1 cellular context compared by ENCODE assay signal in genomic region chr17:80262291-80262690, GRCh38.
A peak's percentile ranks its signal among the peaks of the same experiment; 100 is the strongest.
TF ChIP-seq lines count a peak whose summit lies in the region.

No MANE protein-coding gene starts in this region.

TF ChIP-seq in K562, 482 proteins besides CTCF, POLR2A, EP300 and RAD21 (continued from another document and continues in another):
- TF ChIP-seq CREB3 (tag; conservative IDR thresholded peaks at IDR 0.05; ENCODE audit: low read depth) (no peak), ZNF695 (CRISPR knock-in tag; IDR thresholded peaks at IDR 0.05) (no peak), GTF2A2 (tag; IDR thresholded peaks at IDR 0.05) (no peak), IFI16 (CRISPR knock-in tag; IDR thresholded peaks at IDR 0.05) (no peak), HDAC2 (IDR thresholded peaks at IDR 0.05) (no peak; the same call in 1 of the 2 replicates), NFE2 (IDR thresholded peaks at IDR 0.05; ENCODE audit: low read depth) (peak; percentile 78), NFXL1 (CRISPR knock-in tag; IDR thresholded peaks at IDR 0.05) (no peak), MEIS2 (IDR thresholded peaks at IDR 0.05; ENCODE audit: partially characterized antibody) (peak; percentile 80), TARDBP (IDR thresholded peaks at IDR 0.05) (no peak), ZNF133 (CRISPR knock-in tag; IDR thresholded peaks at IDR 0.05) (no peak), ZNF274 (IDR thresholded peaks at IDR 0.05; ENCODE audit: borderline replicate concordance, low read depth, low read length) (no peak), ZNF277 (CRISPR knock-in tag; IDR thresholded peaks at IDR 0.05; ENCODE audit: borderline replicate concordance) (no peak), TSC22D4 (tag; IDR thresholded peaks at IDR 0.05) (no peak), ZNF583 (CRISPR knock-in tag; IDR thresholded peaks at IDR 0.05) (no peak), ZNF551 (CRISPR knock-in tag; IDR thresholded peaks at IDR 0.05) (no peak), ZNF12 (CRISPR knock-in tag; IDR thresholded peaks at IDR 0.05) (no peak), BRF2 (IDR thresholded peaks at IDR 0.05; ENCODE audit: borderline replicate concordance, insufficient read depth, insufficient read length) (no peak), ZNF740 (CRISPR knock-in tag; IDR thresholded peaks at IDR 0.05) (no peak), ZNF740 (tag; IDR thresholded peaks at IDR 0.05) (no peak), ARID3B (CRISPR knock-in tag; IDR thresholded peaks at IDR 0.05; ENCODE audit: borderline replicate concordance) (no peak), FOXA3 (CRISPR knock-in tag; conservative IDR thresholded peaks at IDR 0.05 in 1 of 2, IDR thresholded peaks at IDR 0.05 in 1 of 2) (no peak), ZNF354B (CRISPR knock-in tag; IDR thresholded peaks at IDR 0.05) (no peak), ZNF639 (CRISPR knock-in tag; conservative IDR thresholded peaks at IDR 0.05 in 1 of 2, IDR thresholded peaks at IDR 0.05 in 1 of 2) (peak in 1 of 2 experiments; percentile 54; a peak in 1 of 4 replicates), POLR3G (IDR thresholded peaks at IDR 0.05; ENCODE audit: extremely low read depth, insufficient read length, insufficient replicate concordance) (no peak), TRIM24 (IDR thresholded peaks at IDR 0.05) (no peak), ZNF512 (tag; IDR thresholded peaks at IDR 0.05) (no peak), E2F1 (CRISPR knock-in tag; IDR thresholded peaks at IDR 0.05) (no peak), CHCHD3 (CRISPR knock-in tag; IDR thresholded peaks at IDR 0.05) (no peak), ARID3A (IDR thresholded peaks at IDR 0.05; ENCODE audit: borderline replicate concordance, low read depth, low read length) (no peak), NCOA1 (IDR thresholded peaks at IDR 0.05; ENCODE audit: low read depth) (no peak), PBX2 (CRISPR knock-in tag; IDR thresholded peaks at IDR 0.05; ENCODE audit: low read depth) (no peak), PBX2 (tag; conservative IDR thresholded peaks at IDR 0.05; ENCODE audit: low read depth) (peak; percentile 61; the same call in 1 of the 2 replicates), ZEB2 (IDR thresholded peaks at IDR 0.05) (peak; percentile 91), GMEB1 (CRISPR knock-in tag; IDR thresholded peaks at IDR 0.05) (no peak), ZNF592 (IDR thresholded peaks at IDR 0.05) (no peak), ZNF175 (CRISPR knock-in tag; IDR thresholded peaks at IDR 0.05; ENCODE audit: low read depth) (no peak), GTF2B (IDR thresholded peaks at IDR 0.05; ENCODE audit: extremely low read depth, insufficient read length) (no peak), ZNF766 (CRISPR knock-in tag; conservative IDR thresholded peaks at IDR 0.05) (no peak)
